Comparison of ENCODE assay signal across 13 cellular contexts in genomic region chr19:17706750-17707181, GRCh38. TPM values are rescaled to one million over a fixed set of nuclear protein-coding genes. Genes with fewer than 3 reads are reported as not detected.
DNase-seq lines count a peak whose midpoint lies in the region; ATAC-seq, FAIRE-seq and TF ChIP-seq lines count a peak whose summit lies in the region.
"Had no signal": no experiment of that assay in that cellular context is flagged by ENCODE, and none has a peak within 500 bp of the region (broad histone marks: within the 10 kb centered on the region; RNA-seq: fewer than 3 reads in every experiment).

No MANE protein-coding gene starts in this region.

- no peaks in the 10 kb centered on the region for H3K4me1 ChIP-seq in MM.1S (ENCODE audit: low read length)

- H3K4me2 ChIP-seq in MM.1S (ENCODE audit: low read depth, low read length), result no peak overlapping the region

- ATAC-seq in omental fat pad (ENCODE audit: low FRiP score), result no peak
- ATAC-seq: naive thymus-derived CD8-positive, alpha-beta T cell had no signal

- no peak overlapping the region for H3K4me3 ChIP-seq in MM.1S (ENCODE audit: low read length)

- DNase-seq in G401 (ENCODE audit: low spot score) (peak; percentile 91), NCI-H226 (peak; percentile 83), dermis blood vessel endothelial cell (peak; percentile 52), midbrain (lab: John Stamatoyannopoulos, UW) (peak; percentile 26), GM19239 (ENCODE audit: insufficient read length, low spot score) (no peak), omental fat pad (ENCODE audit: low spot score) (no peak), NCI-H2227 treated with DMSO at 0.1 percent for 48 hours (lab: John Stamatoyannopoulos, UW) (no peak), MM.1S (no peak)
- DNase-seq: activated T-cell treated with anti-CD3 and anti-CD28 coated beads, Interleukin-2, amount 50 U/mL, for 24 hours; naive thymus-derived CD8-positive, alpha-beta T cell; NCI-H446 treated with DMSO at 0.1 percent for 48 hours; stimulated activated CD4-positive, alpha-beta T cell treated with anti-CD3 and anti-CD28 coated beads, Interleukin-2, amount 100 ng/mL, for 48 hours; T-helper 9 cell had no signal

- H3K9me2 ChIP-seq in MM.1S (replicated peaks; ENCODE audit: insufficient read depth, low read length), result no peaks in the 10 kb centered on the region

- no peak overlapping the region for H2AFZ ChIP-seq in MM.1S (ENCODE audit: low read length)

- FAIRE-seq in GM19239 (lab: Jason Lieb, UNC), result no peak

- H3K79me2 ChIP-seq in MM.1S (ENCODE audit: low read length), result no peaks in the 10 kb centered on the region

- no peak overlapping the region for H3K9ac ChIP-seq in MM.1S (ENCODE audit: low read length)

- in situ Hi-C loops in G401 (cut with HindIII; ENCODE audit: low sequenced_read_pairs), result no loop called here

- H3F3A ChIP-seq in MM.1S (ENCODE audit: insufficient read depth, low read length), result no peaks in the 10 kb centered on the region

- H3K27ac ChIP-seq in MM.1S (ENCODE audit: low read length), result no peak overlapping the region

- peaks cover 40% of the 10 kb centered on the region for H3K27me3 ChIP-seq in MM.1S (replicated peaks; ENCODE audit: insufficient read depth, low read length)

- H3K36me3 ChIP-seq in MM.1S (replicated peaks; ENCODE audit: insufficient read depth, low read length), result no peaks in the 10 kb centered on the region

- H3K9me3 ChIP-seq in MM.1S (replicated peaks; ENCODE audit: insufficient read depth, low read length), result no peaks in the 10 kb centered on the region

- no peaks in the 10 kb centered on the region for H4K20me1 ChIP-seq in MM.1S (ENCODE audit: insufficient read depth, low read length)

- no peak for TF ChIP-seq CTCF in omental fat pad (IDR thresholded peaks at IDR 0.05)
- TF ChIP-seq CTCF in MM.1S (IDR thresholded peaks at IDR 0.05; ENCODE audit: low read length), result no peak

RNA-seq across cellular contexts. Expression of gene MAP1S, which starts 12.5 kb away (rescaled TPM):
- 41.7 and 48.4 TPM in 2 replicates for total RNA-seq in G401 (2014; rRNA removed; shearing (Covaris generic))
- total RNA-seq in dermis blood vessel endothelial cell (47.8 and 81.4 TPM in 2 replicates), omental fat pad (10 to 100 TPM; 19.4 to 35.9 (median 23.8) TPM)

RNA-seq across cellular contexts. Expression of gene UNC13A, which starts 18.6 kb away (rescaled TPM):
- total RNA-seq in G401 (2014; rRNA removed; shearing (Covaris generic)), result 7.0 and 11.4 TPM in 2 replicates
- under 0.01 and 0.09 TPM in 2 replicates for total RNA-seq in dermis blood vessel endothelial cell
- total RNA-seq in omental fat pad, result under 1 TPM; 0.09 to 0.24 (median 0.14) TPM

RNA-seq across cellular contexts. Expression of gene FCHO1, which starts 44.5 kb away (rescaled TPM):
- 4.9 and 9.3 TPM in 2 replicates for total RNA-seq in G401 (2014; rRNA removed; shearing (Covaris generic))
- total RNA-seq in dermis blood vessel endothelial cell (0.51 and 0.56 TPM in 2 replicates), omental fat pad (1 to 10 TPM; 3.1 to 7.4 (median 4.9) TPM)

Comparison
In these comparisons a context has a peak if more than half of its experiments do, and no peak if none do; other contexts are left out.
1. DNase-seq: peak in G401 (single experiment), NCI-H226 (single experiment), dermis blood vessel endothelial cell (single experiment) and midbrain (single experiment); none in GM19239 (single experiment), omental fat pad (single experiment), NCI-H2227 treated with DMSO at 0.1 percent for 48 hours (single experiment) and MM.1S (single experiment).